Comparison of ENCODE assay signal across 8 cellular contexts in the genomic region with DNA sequence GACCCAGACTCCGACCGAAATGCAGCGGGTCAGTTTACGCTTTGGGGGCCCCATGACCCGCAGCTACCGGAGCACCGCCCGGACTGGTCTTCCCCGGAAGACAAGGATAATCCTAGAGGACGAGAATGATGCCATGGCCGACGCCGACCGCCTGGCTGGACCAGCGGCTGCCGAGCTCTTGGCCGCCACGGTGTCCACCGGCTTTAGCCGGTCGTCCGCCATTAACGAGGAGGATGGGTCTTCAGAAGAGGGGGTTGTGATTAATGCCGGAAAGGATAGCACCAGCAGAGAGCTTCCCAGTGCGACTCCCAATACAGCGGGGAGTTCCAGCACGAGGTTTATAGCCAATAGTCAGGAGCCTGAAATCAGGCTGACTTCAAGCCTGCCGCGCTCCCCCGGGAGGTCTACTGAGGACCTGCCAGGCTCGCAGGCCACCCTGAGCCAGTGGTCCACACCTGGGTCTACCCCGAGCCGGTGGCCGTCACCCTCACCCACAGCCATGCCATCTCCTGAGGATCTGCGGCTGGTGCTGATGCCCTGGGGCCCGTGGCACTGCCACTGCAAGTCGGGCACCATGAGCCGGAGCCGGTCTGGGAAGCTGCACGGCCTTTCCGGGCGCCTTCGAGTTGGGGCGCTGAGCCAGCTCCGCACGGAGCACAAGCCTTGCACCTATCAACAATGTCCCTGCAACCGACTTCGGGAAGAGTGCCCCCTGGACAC. TPM values are rescaled to one million over a fixed set of nuclear protein-coding genes. Genes with fewer than 3 reads are reported as not detected.
DNase-seq lines count a peak whose midpoint lies in the region; ATAC-seq and TF ChIP-seq lines count a peak whose summit lies in the region.

No MANE protein-coding gene starts in this region.

- peaks cover 54% of the 10 kb centered on the region for H3K4me1 ChIP-seq in CD8-positive, alpha-beta memory T cell (ENCODE audit: insufficient read depth, low read length)
- H3K4me1 ChIP-seq in RWPE2 (ENCODE audit: insufficient read depth, poor library complexity, severe bottlenecking), result peaks cover 4% of the 10 kb centered on the region

- POLR2A ChIA-PET in CD8-positive, alpha-beta memory T cell (lab: Charles Lee), result interaction anchor here (0.5 to 5.6 kb wide), 5 partner anchors 11 to 52 kb away, joined by 3 to 88 read pairs (median 3); a partner anchor contains a TSS

- in situ Hi-C loops in KBM-7 (cut with MboI; ENCODE audit: low pct_unique_long_range_greater_than_20kb, low sequenced_read_pairs), result no loop called here

- ATAC-seq in RWPE2 (ENCODE audit: low read depth) (peak; percentile 61), GM18870 (IDR thresholded peaks at IDR 0.05; ENCODE audit: unreplicated experiment) (no peak)

- peak overlapping the region; percentile 53 for H3K27ac ChIP-seq in CD8-positive, alpha-beta memory T cell (ENCODE audit: low read depth, low read length)
- peak overlapping the region; percentile 59 for H3K27ac ChIP-seq in RWPE2 (ENCODE audit: poor library complexity, severe bottlenecking)

- peaks cover 63 to 78% (median 74%) of the 10 kb centered on the region in 3 donors for H3K4me1 Mint-ChIP-seq in CD8-positive, alpha-beta memory T cell
- peaks cover 47% of the 10 kb centered on the region for H3K4me1 Mint-ChIP-seq in activated naive CD8-positive, alpha-beta T cell treated with anti-CD3 and anti-CD28 coated beads for 36 hours
- no peaks in the 10 kb centered on the region for H3K4me1 Mint-ChIP-seq in glutamatergic neuron (ENCODE audit: low read depth, unreplicated experiment)

- H3K9me3 ChIP-seq in CD8-positive, alpha-beta memory T cell (ENCODE audit: low read length), result no peaks in the 10 kb centered on the region
- H3K9me3 ChIP-seq in RWPE2 (ENCODE audit: severe bottlenecking), result no peaks in the 10 kb centered on the region

- CTCF ChIA-PET in CD8-positive, alpha-beta memory T cell (lab: Charles Lee), result interaction anchor here (0.6 to 8.9 kb wide), 16 partner anchors 11 to 792 kb away, joined by 3 to 94 read pairs (median 3); a partner anchor contains a TSS

- peak overlapping the region; percentile 88 to 96 (median 91) for H3K4me3 Mint-ChIP-seq in CD8-positive, alpha-beta memory T cell
- H3K4me3 Mint-ChIP-seq in activated naive CD8-positive, alpha-beta T cell treated with anti-CD3 and anti-CD28 coated beads for 36 hours, result peak overlapping the region; percentile 90
- peak overlapping the region; percentile 99 for H3K4me3 Mint-ChIP-seq in glutamatergic neuron (ENCODE audit: unreplicated experiment)

- H3K4me3 ChIP-seq in CD8-positive, alpha-beta memory T cell (ENCODE audit: low read length), result peak overlapping the region; percentile 76
- peak overlapping the region; percentile 51 for H3K4me3 ChIP-seq in RWPE2 (ENCODE audit: severe bottlenecking)

- H3K9me3 Mint-ChIP-seq in CD8-positive, alpha-beta memory T cell, result peaks cover 0 to 1% (median 0%) of the 10 kb centered on the region in 5 donors
- no peaks in the 10 kb centered on the region for H3K9me3 Mint-ChIP-seq in activated naive CD8-positive, alpha-beta T cell treated with anti-CD3 and anti-CD28 coated beads for 36 hours
- H3K9me3 Mint-ChIP-seq in glutamatergic neuron (ENCODE audit: unreplicated experiment), result peaks cover 10% of the 10 kb centered on the region

- no peaks in the 10 kb centered on the region for H3K27me3 ChIP-seq in CD8-positive, alpha-beta memory T cell (ENCODE audit: insufficient read depth, low read length, poor library complexity, severe bottlenecking)
- H3K27me3 ChIP-seq in RWPE2 (ENCODE audit: insufficient read depth, poor library complexity, severe bottlenecking), result no peaks in the 10 kb centered on the region

- H3K36me3 Mint-ChIP-seq in CD8-positive, alpha-beta memory T cell, result peaks cover 0 to 27% (median 6%) of the 10 kb centered on the region in 3 donors
- peaks cover 19% of the 10 kb centered on the region for H3K36me3 Mint-ChIP-seq in activated naive CD8-positive, alpha-beta T cell treated with anti-CD3 and anti-CD28 coated beads for 36 hours
- peaks cover 4% of the 10 kb centered on the region for H3K36me3 Mint-ChIP-seq in glutamatergic neuron (ENCODE audit: unreplicated experiment)

- TF ChIP-seq CTCF in GM20000 (IDR thresholded peaks at IDR 0.05; ENCODE audit: extremely low read depth, missing control alignments) (peak; percentile 42), RWPE2 (IDR thresholded peaks at IDR 0.05; ENCODE audit: poor library complexity, severe bottlenecking) (peak; percentile 58), glutamatergic neuron (IDR thresholded peaks at IDR 0.05; ENCODE audit: partially characterized antibody, unreplicated experiment) (peak; percentile 73)

- peaks cover 17% of the 10 kb centered on the region for H3K36me3 ChIP-seq in CD8-positive, alpha-beta memory T cell (ENCODE audit: insufficient read depth, low read length)
- peaks cover 18% of the 10 kb centered on the region for H3K36me3 ChIP-seq in RWPE2 (ENCODE audit: low read depth)

- DNase-seq in CD8-positive, alpha-beta memory T cell, result peak; percentile 38 to 76 (median 63)
- peak; percentile 85 for DNase-seq in GM20000 (ENCODE audit: low spot score)
- DNase-seq in KBM-7, result peak; percentile 84
- DNase-seq in RWPE2 (ENCODE audit: low spot score), result no peak
- peak; percentile 68 for DNase-seq in activated naive CD8-positive, alpha-beta T cell treated with anti-CD3 and anti-CD28 coated beads for 36 hours
- peak; percentile 73 for DNase-seq in glutamatergic neuron
- peak in 48 of 56 donors; percentile 25 to 82 (median 54) for DNase-seq in nucleus accumbens (lab: John Stamatoyannopoulos, UW)

- peak overlapping the region; percentile 87 to 98 (median 93) for H3K27ac Mint-ChIP-seq in CD8-positive, alpha-beta memory T cell
- peak overlapping the region; percentile 93 for H3K27ac Mint-ChIP-seq in activated naive CD8-positive, alpha-beta T cell treated with anti-CD3 and anti-CD28 coated beads for 36 hours
- H3K27ac Mint-ChIP-seq in glutamatergic neuron (ENCODE audit: unreplicated experiment), result peak overlapping the region; percentile 94

- H3K27me3 Mint-ChIP-seq in CD8-positive, alpha-beta memory T cell, result no peaks in the 10 kb centered on the region
- no peaks in the 10 kb centered on the region for H3K27me3 Mint-ChIP-seq in activated naive CD8-positive, alpha-beta T cell treated with anti-CD3 and anti-CD28 coated beads for 36 hours
- peaks cover 3% of the 10 kb centered on the region for H3K27me3 Mint-ChIP-seq in glutamatergic neuron (ENCODE audit: unreplicated experiment)

RNA-seq across cellular contexts. Expression of a gene that starts 0.5 kb away (rescaled TPM):
- total RNA-seq in CD8-positive, alpha-beta memory T cell, result 1 to 10 TPM; 1.6 to 2.3 TPM
- polyA plus RNA-seq in CD8-positive, alpha-beta memory T cell, result 2.7 TPM
- total RNA-seq in activated naive CD8-positive, alpha-beta T cell treated with anti-CD3 and anti-CD28 coated beads for 36 hours, result 1 to 10 TPM; 1.1 to 1.2 TPM
- 1.8 TPM for total RNA-seq in glutamatergic neuron (ENCODE audit: unreplicated experiment)

RNA-seq across cellular contexts. Expression of a gene that starts 11.3 kb away (rescaled TPM):
- total RNA-seq in CD8-positive, alpha-beta memory T cell, result 100 to 1,000 TPM; 201 to 213 TPM
- 104 TPM for polyA plus RNA-seq in CD8-positive, alpha-beta memory T cell
- total RNA-seq in activated naive CD8-positive, alpha-beta T cell treated with anti-CD3 and anti-CD28 coated beads for 36 hours, result 100 to 1,000 TPM; 128 TPM
- 127 TPM for total RNA-seq in glutamatergic neuron (ENCODE audit: unreplicated experiment)

RNA-seq across cellular contexts. Expression of a gene that starts 11.7 kb away (rescaled TPM):
- 1 to 10 TPM in 1 of 2 experiments, under 1 TPM in 1; 0.75 to 1.3 TPM for total RNA-seq in CD8-positive, alpha-beta memory T cell
- polyA plus RNA-seq in CD8-positive, alpha-beta memory T cell, result 0.08 TPM
- total RNA-seq in activated naive CD8-positive, alpha-beta T cell treated with anti-CD3 and anti-CD28 coated beads for 36 hours, result under 1 TPM; 0.52 to 0.54 TPM
- total RNA-seq in glutamatergic neuron (ENCODE audit: unreplicated experiment), result 1.4 TPM

RNA-seq across cellular contexts. Expression of a gene that starts 12.1 kb away (rescaled TPM):
- total RNA-seq in CD8-positive, alpha-beta memory T cell, result 1 to 10 TPM; 3.3 to 3.9 TPM
- 4.7 TPM for polyA plus RNA-seq in CD8-positive, alpha-beta memory T cell
- 1 to 10 TPM; 4.9 to 5.0 TPM for total RNA-seq in activated naive CD8-positive, alpha-beta T cell treated with anti-CD3 and anti-CD28 coated beads for 36 hours
- total RNA-seq in glutamatergic neuron (ENCODE audit: unreplicated experiment), result 504 TPM

RNA-seq across cellular contexts. Expression of a gene that starts 22.5 kb away (rescaled TPM):
- total RNA-seq in CD8-positive, alpha-beta memory T cell, result 10 to 100 TPM; 19.2 to 19.4 TPM
- polyA plus RNA-seq in CD8-positive, alpha-beta memory T cell, result 16.0 TPM
- 10 to 100 TPM; 17.9 to 19.1 TPM for total RNA-seq in activated naive CD8-positive, alpha-beta T cell treated with anti-CD3 and anti-CD28 coated beads for 36 hours
- total RNA-seq in glutamatergic neuron (ENCODE audit: unreplicated experiment), result 5.4 TPM
